Comparison of ENCODE assay signal across 9 cellular contexts in genomic region chr4:110088670-110089069, GRCh38.
DNase-seq lines count a peak whose midpoint lies in the region; ATAC-seq lines count a peak whose summit lies in the region.
"Had no signal": no experiment of that assay in that cellular context is flagged by ENCODE, and none has a peak within 500 bp of the region (broad histone marks: within the 10 kb centered on the region; RNA-seq: fewer than 3 reads in every experiment).

No MANE protein-coding gene starts in this region.

- H3K27ac Mint-ChIP-seq in activated naive CD8-positive, alpha-beta T cell = peak overlapping the region; percentile 94
- no peak overlapping the region for H3K27ac Mint-ChIP-seq in stimulated activated naive B cell treated with anti-CD40 and anti-IgM and Interleukin-4, amounts not matched to agents 10 μg/mL and 1 μg/mL and 100 μg/mL, for 72 hours

- H3K27me3 Mint-ChIP-seq in activated naive CD8-positive, alpha-beta T cell = no peaks in the 10 kb centered on the region
- no peaks in the 10 kb centered on the region for H3K27me3 Mint-ChIP-seq in stimulated activated naive B cell treated with anti-CD40 and anti-IgM and Interleukin-4, amounts not matched to agents 10 μg/mL and 1 μg/mL and 100 μg/mL, for 72 hours

- H3K36me3 Mint-ChIP-seq in activated naive CD8-positive, alpha-beta T cell = no peaks in the 10 kb centered on the region
- H3K36me3 Mint-ChIP-seq in stimulated activated naive B cell treated with anti-CD40 and anti-IgM and Interleukin-4, amounts not matched to agents 10 μg/mL and 1 μg/mL and 100 μg/mL, for 72 hours = peaks cover 0 to 1% of the 10 kb centered on the region in 2 donors

- peak overlapping the region; percentile 21 for H3K4me3 Mint-ChIP-seq in activated naive CD8-positive, alpha-beta T cell
- H3K4me3 Mint-ChIP-seq in stimulated activated naive B cell treated with anti-CD40 and anti-IgM and Interleukin-4, amounts not matched to agents 10 μg/mL and 1 μg/mL and 100 μg/mL, for 72 hours = no peak overlapping the region

- peaks cover 6% of the 10 kb centered on the region for H3K9me3 Mint-ChIP-seq in activated naive CD8-positive, alpha-beta T cell (ENCODE audit: low read depth)
- H3K9me3 Mint-ChIP-seq in stimulated activated naive B cell treated with anti-CD40 and anti-IgM and Interleukin-4, amounts not matched to agents 10 μg/mL and 1 μg/mL and 100 μg/mL, for 72 hours = no peaks in the 10 kb centered on the region

- peak; percentile 78 for ATAC-seq in HG03442 (IDR thresholded peaks at IDR 0.05; ENCODE audit: unreplicated experiment)
- ATAC-seq in stimulated activated naive B cell treated with anti-CD40 and anti-IgM and Interleukin-4, amounts not matched to agents 10 μg/mL and 1 μg/mL and 100 μg/mL, for 72 hours (replicated peaks) = peak; percentile 39 to 50

- H3K4me1 Mint-ChIP-seq in activated naive CD8-positive, alpha-beta T cell (ENCODE audit: low read depth) = peaks cover 48% of the 10 kb centered on the region
- H3K4me1 Mint-ChIP-seq in stimulated activated naive B cell treated with anti-CD40 and anti-IgM and Interleukin-4, amounts not matched to agents 10 μg/mL and 1 μg/mL and 100 μg/mL, for 72 hours = peaks cover 6 to 10% of the 10 kb centered on the region in 2 donors

- peak; percentile 22 for DNase-seq in activated T-cell treated with anti-CD3 and anti-CD28 coated beads for 24 hours (ENCODE audit: low read depth)
- DNase-seq in activated T-cell treated with anti-CD3 and anti-CD28 coated beads, Interleukin-2, amount 50 U/mL, for 1 hour = no peak
- no peak for DNase-seq in stimulated activated naive B cell treated with anti-CD40 and anti-IgM and Interleukin-4, amounts not matched to agents 10 μg/mL and 1 μg/mL and 100 μg/mL, for 72 hours
- DNase-seq in Ammon's horn (ENCODE audit: low spot score) = no peak
- DNase-seq in activated CD4-positive, CD25-positive, alpha-beta regulatory T cell (lab: John Stamatoyannopoulos, UW) = no peak
- DNase-seq in Kasumi-1 (lab: John Stamatoyannopoulos, UW) = no peak
- DNase-seq: NCI-H1417 had no signal
